Comparison of ENCODE assay signal across 9 cellular contexts in genomic region chr12:59113831-59114273, GRCh38.
DNase-seq lines count a peak whose midpoint lies in the region; ATAC-seq and TF ChIP-seq lines count a peak whose summit lies in the region.
"Had no signal": no experiment of that assay in that cellular context is flagged by ENCODE, and none has a peak within 500 bp of the region (broad histone marks: within the 10 kb centered on the region; RNA-seq: fewer than 3 reads in every experiment).

No MANE protein-coding gene starts in this region.

- TF ChIP-seq POLR2A in breast epithelium (IDR thresholded peaks at IDR 0.05) = no peak

- H3K4me3 ChIP-seq in MM.1S (ENCODE audit: low read length) (no peak overlapping the region), breast epithelium (no peak overlapping the region), kidney epithelial cell (ENCODE audit: low read depth, low read length) (no peak overlapping the region)

- H3K4me2 ChIP-seq in MM.1S (ENCODE audit: low read depth, low read length) = peak overlapping the region; percentile 36; the same call in 1 of the 2 replicates

- H3K79me2 ChIP-seq in MM.1S (ENCODE audit: low read length) = no peaks in the 10 kb centered on the region

- no peaks in the 10 kb centered on the region for H3K9me2 ChIP-seq in MM.1S (replicated peaks; ENCODE audit: insufficient read depth, low read length)

- DNase-seq in Right ventricle myocardium inferior (ENCODE audit: missing footprints) (peak; percentile 58), cardiac septum (ENCODE audit: low spot score) (no peak), MM.1S (peak; percentile 84), RPMI7951 (ENCODE audit: low read depth) (peak; percentile 63), breast epithelium (ENCODE audit: low spot score in 2 of 2) (peak; percentile 48 to 71), kidney epithelial cell (ENCODE audit: low read depth) (peak; percentile 51)
- DNase-seq in stimulated activated CD4-positive, alpha-beta T cell treated with anti-CD3 and anti-CD28 coated beads, Interleukin-4, amount 100 ng/mL, for 24 hours = peak; percentile 13

- H3K27me3 ChIP-seq in MM.1S (replicated peaks; ENCODE audit: insufficient read depth, low read length) (no peaks in the 10 kb centered on the region), breast epithelium (no peaks in the 10 kb centered on the region), kidney epithelial cell (ENCODE audit: control insufficient read depth, insufficient read depth, low read length) (no peaks in the 10 kb centered on the region)

- H3F3A ChIP-seq in MM.1S (ENCODE audit: insufficient read depth, low read length) = no peaks in the 10 kb centered on the region

- H3K36me3 ChIP-seq in MM.1S (replicated peaks; ENCODE audit: insufficient read depth, low read length) (no peaks in the 10 kb centered on the region), breast epithelium (no peaks in the 10 kb centered on the region), kidney epithelial cell (ENCODE audit: control insufficient read depth, insufficient read depth, low read length) (no peaks in the 10 kb centered on the region)

- TF ChIP-seq CTCF in MM.1S (IDR thresholded peaks at IDR 0.05; ENCODE audit: low read length) (peak; percentile 93), breast epithelium (IDR thresholded peaks at IDR 0.05) (peak; percentile 61 to 74 (median 69)), kidney epithelial cell (IDR thresholded peaks at IDR 0.05; ENCODE audit: insufficient read depth, low read length, poor library complexity, severe bottlenecking) (peak; percentile 96)

- H3K4me1 ChIP-seq in MM.1S (ENCODE audit: low read length) (no peaks in the 10 kb centered on the region), breast epithelium (no peaks in the 10 kb centered on the region)

- no peak overlapping the region for H3K27ac ChIP-seq in MM.1S (ENCODE audit: low read length)
- H3K27ac ChIP-seq in breast epithelium = no peak overlapping the region

- H4K20me1 ChIP-seq in MM.1S (ENCODE audit: insufficient read depth, low read length) = no peaks in the 10 kb centered on the region

- H2AFZ ChIP-seq in MM.1S (ENCODE audit: low read length) = peak overlapping the region; percentile 71

- intact Hi-C loops in Right ventricle myocardium inferior (cut with DNase I) (loop anchor here (2.0 kb wide), 1 partner anchor 37 kb away; no protein-coding TSS in a partner anchor), cardiac septum (cut with DNase I) (loop anchor here (2.0 kb wide), 1 partner anchor 37 kb away; no protein-coding TSS in a partner anchor), breast epithelium (cut with DNase I; ENCODE audit: low total_unique reads) (no loop called here)

- H3K9me3 ChIP-seq in MM.1S (replicated peaks; ENCODE audit: insufficient read depth, low read length) (no peaks in the 10 kb centered on the region), breast epithelium (no peaks in the 10 kb centered on the region)

- peak; percentile 70 for ATAC-seq in Right ventricle myocardium inferior
- ATAC-seq in HG02571 (IDR thresholded peaks at IDR 0.05; ENCODE audit: unreplicated experiment) = peak; percentile 69
- ATAC-seq: naive thymus-derived CD4-positive, alpha-beta T cell had no signal

- no peak overlapping the region for H3K9ac ChIP-seq in MM.1S (ENCODE audit: low read length)
